In genomic region chr9:84361645-84362044, GRCh38 we compare ENCODE assay signal across 30 cellular contexts. TPM values are rescaled to one million over a fixed set of nuclear protein-coding genes. Genes with fewer than 3 reads are reported as not detected.
"Had no signal": no experiment of that assay in that cellular context is flagged by ENCODE, and none has a peak within 500 bp of the region (broad histone marks: within the 10 kb centered on the region; RNA-seq: fewer than 3 reads in every experiment).

No MANE protein-coding gene starts in this region.

- H3K4me3 ChIP-seq: left lung, lower lobe of right lung, ovary, right atrium auricular region, right lobe of liver, smooth muscle cell, stomach, thyroid gland, transverse colon, upper lobe of left lung, vagina had no signal

- DNase-seq: hypothalamus; immature natural killer cell; kidney; left colon; left lung; lower lobe of right lung; mammary epithelial cell; mesenchymal stem cell; naive thymus-derived CD8-positive, alpha-beta T cell; occipital lobe; ovary; right lobe of liver; stimulated activated CD4-positive, alpha-beta T cell treated with anti-CD3 and anti-CD28 coated beads, Interleukin-1b, Interleukin-23, amount 100 ng/mL, for 48 hours; stimulated activated CD4-positive, alpha-beta T cell treated with anti-CD3 and anti-CD28 coated beads, Interleukin-2, amount 100 ng/mL, for 48 hours; stimulated activated CD4-positive, alpha-beta T cell treated with anti-CD3 and anti-CD28 coated beads, Interleukin-4, amount 100 ng/mL, for 4 hours; stimulated activated CD8-positive, alpha-beta memory T cell treated with anti-CD3 and anti-CD28 coated beads, Interleukin-4, amount 100 ng/mL, for 48 hours; stimulated activated naive B cell treated with anti-CD40 and anti-IgM and Interleukin-4, amounts not matched to agents 10 μg/mL and 1 μg/mL and 100 μg/mL, for 72 hours; stimulated activated naive CD8-positive, alpha-beta T cell treated with anti-CD3 and anti-CD28 coated beads, Interleukin-15, Interleukin-2, amounts not matched to agents 100 U/mL and 50 U/mL, for 24 hours; stomach; testis; thyroid gland; transverse colon had no signal

- FAIRE-seq: islet of Langerhans, kidney had no signal

- ATAC-seq: left colon; left lung; lower lobe of right lung; naive thymus-derived CD8-positive, alpha-beta T cell; right lobe of liver; stimulated activated naive B cell treated with anti-CD40 and anti-IgM and Interleukin-4, amounts not matched to agents 10 μg/mL and 1 μg/mL and 100 μg/mL, for 72 hours; stimulated activated naive CD8-positive, alpha-beta T cell treated with anti-CD3 and anti-CD28 coated beads, Interleukin-15, Interleukin-2, amounts not matched to agents 100 U/mL and 50 U/mL, for 24 hours had no signal

RNA-seq across cellular contexts. Expression of gene SLC28A3, which starts 21.1 kb away (rescaled TPM):
- total RNA-seq: naive thymus-derived CD8-positive, alpha-beta T cell; neural crest cell; occipital lobe; pulmonary artery endothelial cell; skeletal muscle tissue had no signal
